ENCODE assay signal across 12 cellular contexts in the genomic region with DNA sequence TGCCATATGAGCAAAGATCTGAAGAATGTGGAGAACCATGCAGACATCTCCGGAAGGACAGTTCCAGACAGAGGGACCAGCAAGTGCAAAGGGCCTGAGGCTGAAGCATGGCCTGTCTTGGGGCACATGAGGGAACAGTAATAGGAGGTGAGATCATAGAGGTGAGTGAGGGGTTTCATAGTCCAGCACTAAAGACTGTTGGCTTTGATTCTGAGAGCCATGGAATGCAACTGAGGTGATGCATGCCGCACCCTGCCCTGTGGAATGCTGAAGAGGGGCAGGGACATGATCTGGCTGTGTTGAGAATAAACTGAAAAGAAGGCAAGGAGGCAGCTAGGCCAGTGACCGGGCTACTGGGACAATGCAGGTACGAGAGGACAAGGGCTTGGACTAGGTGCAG.
DNase-seq lines count a peak whose midpoint lies in the region; ATAC-seq lines count a peak whose summit lies in the region.
"Had no signal": no experiment of that assay in that cellular context is flagged by ENCODE, and none has a peak within 500 bp of the region (broad histone marks: within the 10 kb centered on the region; RNA-seq: fewer than 3 reads in every experiment).

No MANE protein-coding gene starts in this region.

- no peaks in the 10 kb centered on the region for H3K9me3 Mint-ChIP-seq in activated CD4-positive, alpha-beta T cell treated with anti-CD3 and anti-CD28 coated beads for 36 hours (ENCODE audit: low read depth)
- H3K9me3 Mint-ChIP-seq in T-cell = no peaks in the 10 kb centered on the region
- H3K9me3 Mint-ChIP-seq in stimulated activated effector memory CD8-positive, alpha-beta T cell treated with anti-CD3 and anti-CD28 coated beads, Interleukin-12 subunit alpha, Interleukin-12 subunit beta, amount 100 ng/mL, for 72 hours = no peaks in the 10 kb centered on the region

- no peak overlapping the region for H3K4me3 Mint-ChIP-seq in activated CD4-positive, alpha-beta T cell treated with anti-CD3 and anti-CD28 coated beads for 36 hours
- H3K4me3 Mint-ChIP-seq in T-cell = peak overlapping the region in 2 of 3 donors; percentile 28 to 59
- H3K4me3 Mint-ChIP-seq in stimulated activated effector memory CD8-positive, alpha-beta T cell treated with anti-CD3 and anti-CD28 coated beads, Interleukin-12 subunit alpha, Interleukin-12 subunit beta, amount 100 ng/mL, for 72 hours = peak overlapping the region; percentile 52

- intact Hi-C loops in activated CD4-positive, alpha-beta T cell treated with anti-CD3 and anti-CD28 coated beads for 36 hours (cut with DNase I, micrococcal nuclease) = no loop called here

- H3K27me3 Mint-ChIP-seq in activated CD4-positive, alpha-beta T cell treated with anti-CD3 and anti-CD28 coated beads for 36 hours = no peaks in the 10 kb centered on the region
- no peaks in the 10 kb centered on the region for H3K27me3 Mint-ChIP-seq in T-cell

- POLR2A ChIA-PET in activated CD4-positive, alpha-beta T cell treated with anti-CD3 and anti-CD28 coated beads for 36 hours (lab: Charles Lee) = no interaction called here
- POLR2A ChIA-PET in T-cell (lab: Charles Lee) = interaction anchor here (0.6 to 2.2 kb wide), 3 partner anchors 30 to 55 kb away, joined by 4 to 12 read pairs (median 9); no protein-coding TSS in a partner anchor

- H3K36me3 Mint-ChIP-seq in activated CD4-positive, alpha-beta T cell treated with anti-CD3 and anti-CD28 coated beads for 36 hours (ENCODE audit: low read depth) = peaks cover 14% of the 10 kb centered on the region
- H3K36me3 Mint-ChIP-seq in T-cell = peaks cover 36% of the 10 kb centered on the region
- H3K36me3 Mint-ChIP-seq in stimulated activated effector memory CD8-positive, alpha-beta T cell treated with anti-CD3 and anti-CD28 coated beads, Interleukin-12 subunit alpha, Interleukin-12 subunit beta, amount 100 ng/mL, for 72 hours = no peaks in the 10 kb centered on the region

- CTCF ChIA-PET in activated CD4-positive, alpha-beta T cell treated with anti-CD3 and anti-CD28 coated beads for 36 hours (lab: Charles Lee) = interaction anchor here (2.1 to 2.2 kb wide), 2 partner anchors 9 to 53 kb away, joined by 8 read pairs; no protein-coding TSS in a partner anchor
- CTCF ChIA-PET in T-cell (lab: Charles Lee) = interaction anchor here in 1 of 2 donors (0.7 to 1.7 kb wide), 2 partner anchors 27 to 1610 kb away, joined by 4 to 6 read pairs; no protein-coding TSS in a partner anchor

- DNase-seq in activated CD4-positive, alpha-beta T cell treated with anti-CD3 and anti-CD28 coated beads for 36 hours = no peak
- no peak for DNase-seq in activated CD4-positive, alpha-beta T cell treated with anti-CD3 and anti-CD28 coated beads for 1 hour
- DNase-seq in T-cell (no peak), islet precursor cell (peak; percentile 83), AG20443 (ENCODE audit: low spot score) (no peak), NCI-H82 treated with DMSO at 0.1 percent for 48 hours (lab: John Stamatoyannopoulos, UW; ENCODE audit: unreplicated experiment) (no peak)
- no peak for DNase-seq in stimulated activated effector memory CD8-positive, alpha-beta T cell treated with anti-CD3 and anti-CD28 coated beads, Interleukin-12 subunit alpha, Interleukin-12 subunit beta, amount 100 ng/mL, for 72 hours (ENCODE audit: low spot score in 2 of 2)
- DNase-seq: 8988T; DMS153; effector CD8-positive, alpha-beta T cell; NCI-H69 had no signal

- ATAC-seq in activated CD4-positive, alpha-beta T cell treated with anti-CD3 and anti-CD28 coated beads for 36 hours = no peak
- ATAC-seq in T-cell (replicated peaks in 1 of 4) (no peak), GM21825 (IDR thresholded peaks at IDR 0.05; ENCODE audit: unreplicated experiment) (no peak)
- no peak for ATAC-seq in stimulated activated effector memory CD8-positive, alpha-beta T cell treated with anti-CD3 and anti-CD28 coated beads, Interleukin-12 subunit alpha, Interleukin-12 subunit beta, amount 100 ng/mL, for 72 hours

- peak overlapping the region; percentile 75 for H3K27ac Mint-ChIP-seq in activated CD4-positive, alpha-beta T cell treated with anti-CD3 and anti-CD28 coated beads for 36 hours
- peak overlapping the region; percentile 82 to 95 for H3K27ac Mint-ChIP-seq in T-cell
- H3K27ac Mint-ChIP-seq in stimulated activated effector memory CD8-positive, alpha-beta T cell treated with anti-CD3 and anti-CD28 coated beads, Interleukin-12 subunit alpha, Interleukin-12 subunit beta, amount 100 ng/mL, for 72 hours = no peak overlapping the region

- peaks cover 76% of the 10 kb centered on the region for H3K4me1 Mint-ChIP-seq in activated CD4-positive, alpha-beta T cell treated with anti-CD3 and anti-CD28 coated beads for 36 hours
- peaks cover 72 to 81% (median 81%) of the 10 kb centered on the region in 3 donors for H3K4me1 Mint-ChIP-seq in T-cell
- peaks cover 66% of the 10 kb centered on the region for H3K4me1 Mint-ChIP-seq in stimulated activated effector memory CD8-positive, alpha-beta T cell treated with anti-CD3 and anti-CD28 coated beads, Interleukin-12 subunit alpha, Interleukin-12 subunit beta, amount 100 ng/mL, for 72 hours
